Comparison of ENCODE assay signal across 1 cellular context in genomic region chr4:28548549-28548948, GRCh38.
TF ChIP-seq lines count a peak whose summit lies in the region.

No MANE protein-coding gene starts in this region.

TF ChIP-seq in GM23338, 12 proteins besides CTCF, POLR2A, EP300 and RAD21:
- no peak for TF ChIP-seq REST (IDR thresholded peaks at IDR 0.05; ENCODE audit: unreplicated experiment)
- no peak for TF ChIP-seq STAT1 (IDR thresholded peaks at IDR 0.05; ENCODE audit: unreplicated experiment)
- TF ChIP-seq ZNF331 (CRISPR knock-in tag; IDR thresholded peaks at IDR 0.05; ENCODE audit: low read depth) = no peak
- no peak for TF ChIP-seq ZNF462 (CRISPR knock-in tag; IDR thresholded peaks at IDR 0.05)
- TF ChIP-seq NANOG (IDR thresholded peaks at IDR 0.05; ENCODE audit: borderline replicate concordance) = no peak
